Comparison of ENCODE assay signal across 1 cellular context in genomic region chr17:82839617-82840292, GRCh38.
TF ChIP-seq lines count a peak whose summit lies in the region.

ZNF750 (minus strand) TSS chr17:82840022; CDS start chr17:82832454, 7,568 bp downstream.

TF ChIP-seq in H1, 55 proteins besides CTCF, POLR2A, EP300 and RAD21:
- TF ChIP-seq CBX8 (IDR thresholded peaks at IDR 0.05; ENCODE audit: borderline replicate concordance, low read depth, low read length) (no peak), ASH2L (IDR thresholded peaks at IDR 0.05; ENCODE audit: low read length) (no peak), CHD1 (IDR thresholded peaks at IDR 0.05; ENCODE audit: low read depth, low read length) (no peak), ATF3 (IDR thresholded peaks at IDR 0.05; ENCODE audit: insufficient read depth, low read depth, low read length) (no peak), ZNF274 (IDR thresholded peaks at IDR 0.05; ENCODE audit: borderline replicate concordance, extremely low read depth, low read length) (no peak), POLR2AphosphoS5 (IDR thresholded peaks at IDR 0.05; ENCODE audit: low read depth, low read length) (no peak), TAF7 (optimal IDR thresholded peaks at IDR 0.05; ENCODE audit: borderline replicate concordance, low read depth, low read length) (no peak), CHD2 (IDR thresholded peaks at IDR 0.05; ENCODE audit: low read length) (no peak), TBP (IDR thresholded peaks at IDR 0.05; ENCODE audit: low read depth, low read length) (no peak), EGR1 (IDR thresholded peaks at IDR 0.05; ENCODE audit: borderline replicate concordance, low read depth, low read length) (no peak), BACH1 (IDR thresholded peaks at IDR 0.05; ENCODE audit: low read length) (no peak), POU5F1 (IDR thresholded peaks at IDR 0.05; ENCODE audit: low read depth, low read length) (no peak)
